29 cellular contexts compared by ENCODE assay signal in the genomic region with DNA sequence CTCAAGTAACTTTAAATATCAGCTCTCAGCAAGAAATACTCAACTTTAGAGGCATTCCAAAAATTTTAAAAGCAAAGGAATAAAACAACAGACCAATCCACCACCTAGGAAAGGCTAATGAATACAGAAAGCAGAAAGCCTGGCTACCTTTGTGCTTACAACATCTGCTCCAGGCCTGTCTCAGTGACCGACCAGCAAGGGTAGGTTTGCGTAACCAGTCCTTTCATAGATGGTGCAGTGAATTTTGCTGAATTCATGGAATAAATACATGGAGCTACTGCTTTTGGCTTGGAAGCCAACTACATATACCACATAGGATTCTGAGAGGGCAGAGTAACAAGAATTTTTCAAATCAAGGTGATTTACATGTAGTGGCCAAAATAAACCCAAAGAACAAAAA.
"Had no signal": no experiment of that assay in that cellular context is flagged by ENCODE, and none has a peak within 500 bp of the region (broad histone marks: within the 10 kb centered on the region; RNA-seq: fewer than 3 reads in every experiment).

No MANE protein-coding gene starts in this region.

- H3K4me1 Mint-ChIP-seq: activated CD4-positive, alpha-beta memory T cell treated with anti-CD3 and anti-CD28 coated beads, Interleukin-2, amount 10 ng/mL, durations not matched to agents 7 days and 5 days; activated CD4-positive, alpha-beta T cell treated with anti-CD3 and anti-CD28 coated beads, Interleukin-2, amount 10 ng/mL, durations not matched to agents 7 days and 5 days; activated T-helper 17 cell treated with anti-CD3 and anti-CD28 coated beads, Interleukin-2, amount 50 U/mL, for 72 hours; central memory CD8-positive, alpha-beta T cell had no signal

- H3K4me3 Mint-ChIP-seq: activated CD4-positive, alpha-beta memory T cell treated with anti-CD3 and anti-CD28 coated beads, Interleukin-2, amount 10 ng/mL, durations not matched to agents 7 days and 5 days; activated CD4-positive, alpha-beta T cell treated with anti-CD3 and anti-CD28 coated beads, Interleukin-2, amount 10 ng/mL, durations not matched to agents 7 days and 5 days; activated naive CD8-positive, alpha-beta T cell; activated T-cell treated with anti-CD3 and anti-CD28 coated beads, Interleukin-2, amount 50 U/mL, for 4 hours; activated T-helper 17 cell treated with anti-CD3 and anti-CD28 coated beads, Interleukin-2, amount 50 U/mL, for 72 hours; central memory CD8-positive, alpha-beta T cell had no signal

- DNase-seq: activated CD4-positive, alpha-beta memory T cell treated with anti-CD3 and anti-CD28 coated beads, Interleukin-2, amount 10 ng/mL, durations not matched to agents 7 days and 5 days; activated CD4-positive, alpha-beta T cell treated with anti-CD3 and anti-CD28 coated beads for 1 hour; activated CD4-positive, alpha-beta T cell treated with anti-CD3 and anti-CD28 coated beads for 4 hours; activated CD4-positive, alpha-beta T cell treated with anti-CD3 and anti-CD28 coated beads, Interleukin-2, amount 10 ng/mL, durations not matched to agents 7 days and 5 days; activated CD4-positive, alpha-beta T cell treated with anti-CD3 and anti-CD28 coated beads, Interleukin-2, amount 50 U/mL, for 4 hours; activated CD8-positive, alpha-beta memory T cell treated with anti-CD3 and anti-CD28 coated beads, Interleukin-2, amount 50 U/mL, for 48 hours; activated effector memory CD4-positive, alpha-beta T cell treated with Interleukin-2 at 50 U/mL for 16 hours; activated gamma-delta T cell treated with Interleukin-2 at 50 U/mL for 16 hours; activated naive CD4-positive, alpha-beta T cell treated with anti-CD3 and anti-CD28 coated beads, Interleukin-2, amount 50 U/mL, for 16 hours; activated naive CD4-positive, alpha-beta T cell treated with Interleukin-2 at 50 U/mL for 16 hours; activated T-cell treated with anti-CD3 and anti-CD28 coated beads for 4 hours; activated T-cell treated with anti-CD3 and anti-CD28 coated beads, Interleukin-2, amount 50 U/mL, for 4 hours; amniotic stem cell; brain microvascular endothelial cell; effector memory CD4-positive, alpha-beta T cell; endodermal cell; erythroblast; foreskin keratinocyte; gastrocnemius medialis; glutamatergic neuron; heart left ventricle; T-helper 2 cell had no signal

- H3K27ac Mint-ChIP-seq: activated CD4-positive, alpha-beta memory T cell treated with anti-CD3 and anti-CD28 coated beads, Interleukin-2, amount 10 ng/mL, durations not matched to agents 7 days and 5 days; activated CD4-positive, alpha-beta T cell treated with anti-CD3 and anti-CD28 coated beads, Interleukin-2, amount 10 ng/mL, durations not matched to agents 7 days and 5 days; activated naive CD8-positive, alpha-beta T cell; activated T-helper 17 cell treated with anti-CD3 and anti-CD28 coated beads, Interleukin-2, amount 50 U/mL, for 72 hours had no signal

- ATAC-seq: activated T-cell treated with anti-CD3 and anti-CD28 coated beads, Interleukin-2, amount 50 U/mL, for 4 hours; activated T-helper 17 cell treated with anti-CD3 and anti-CD28 coated beads, Interleukin-2, amount 50 U/mL, for 72 hours; foreskin keratinocyte; gastrocnemius medialis; heart left ventricle had no signal

- H3K27ac ChIP-seq: brain microvascular endothelial cell, esophagus muscularis mucosa, foreskin keratinocyte, gastrocnemius medialis, heart left ventricle had no signal

- H3K36me3 Mint-ChIP-seq: activated naive CD8-positive, alpha-beta T cell had no signal

- FAIRE-seq: astrocyte, bronchial epithelial cell, colon had no signal

- H3K4me3 ChIP-seq: esophagus muscularis mucosa, gastrocnemius medialis, heart left ventricle had no signal

- H3K9me3 Mint-ChIP-seq: activated CD4-positive, alpha-beta memory T cell treated with anti-CD3 and anti-CD28 coated beads, Interleukin-2, amount 10 ng/mL, durations not matched to agents 7 days and 5 days; activated CD4-positive, alpha-beta T cell treated with anti-CD3 and anti-CD28 coated beads, Interleukin-2, amount 10 ng/mL, durations not matched to agents 7 days and 5 days; activated T-cell treated with anti-CD3 and anti-CD28 coated beads, Interleukin-2, amount 50 U/mL, for 4 hours; activated T-helper 17 cell treated with anti-CD3 and anti-CD28 coated beads, Interleukin-2, amount 50 U/mL, for 72 hours; central memory CD8-positive, alpha-beta T cell had no signal

- H3K4me1 ChIP-seq: esophagus muscularis mucosa, foreskin keratinocyte, gastrocnemius medialis had no signal

- H3K27me3 ChIP-seq: brain microvascular endothelial cell, esophagus muscularis mucosa, foreskin keratinocyte, gastrocnemius medialis, heart left ventricle had no signal

- H3K9me3 ChIP-seq: esophagus muscularis mucosa, gastrocnemius medialis, heart left ventricle had no signal
